Comparison of ENCODE assay signal across 16 cellular contexts in the genomic region with DNA sequence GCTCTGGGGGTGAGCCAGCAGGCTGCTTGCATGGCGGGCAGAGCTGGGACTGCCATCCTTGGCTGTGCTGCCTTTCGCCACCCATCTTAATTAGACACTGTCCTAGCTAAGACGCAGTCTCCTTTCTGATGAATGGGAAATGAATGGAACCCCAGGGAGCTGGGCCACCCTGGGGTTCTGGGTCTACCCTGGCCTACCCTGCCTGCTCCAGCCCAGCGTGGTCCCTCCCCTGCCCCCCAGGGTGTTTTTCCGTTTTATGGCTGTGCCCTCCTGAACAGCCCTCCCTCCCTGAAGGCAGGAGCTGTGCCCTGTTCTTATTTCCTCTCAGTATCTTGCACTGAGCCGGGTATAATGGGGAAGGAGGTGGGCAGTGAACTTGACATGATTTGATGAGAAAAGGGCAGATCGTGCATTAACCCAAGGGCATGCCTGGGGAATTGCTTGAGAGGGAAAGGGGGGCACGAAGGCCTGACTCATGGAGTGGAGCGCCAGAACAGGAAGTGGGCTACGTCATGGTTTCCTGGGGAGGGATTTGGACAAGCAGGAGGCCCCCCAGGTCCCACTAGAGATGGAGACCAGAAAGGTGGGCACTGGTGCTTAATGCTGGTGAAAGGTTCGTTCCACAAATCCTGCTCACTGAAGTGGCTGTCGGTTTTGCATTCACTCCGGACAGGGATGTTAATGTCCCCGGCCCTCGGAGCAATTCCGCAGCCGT.
A peak's percentile ranks its signal among the peaks of the same experiment; 100 is the strongest.
DNase-seq lines count a peak whose midpoint lies in the region; ATAC-seq and TF ChIP-seq lines count a peak whose summit lies in the region.
"Had no signal": no experiment of that assay in that cellular context is flagged by ENCODE, and none has a peak within 500 bp of the region (broad histone marks: within the 10 kb centered on the region; RNA-seq: fewer than 3 reads in every experiment).

No MANE protein-coding gene starts in this region.

- H3K79me2 ChIP-seq in Loucy (ENCODE audit: insufficient read depth, low read length) = no peaks in the 10 kb centered on the region

- H3K9me3 ChIP-seq in BLaER1 (no peaks in the 10 kb centered on the region), Loucy (ENCODE audit: insufficient read depth, low read depth, low read length) (no peaks in the 10 kb centered on the region), mesodermal cell (ENCODE audit: control insufficient read depth, low read length) (no peaks in the 10 kb centered on the region)

- no peaks in the 10 kb centered on the region for H3F3A ChIP-seq in Loucy (ENCODE audit: low read depth)

- H3K27ac ChIP-seq in BLaER1 (no peak overlapping the region), mesodermal cell (ENCODE audit: low read depth, low read length, severe bottlenecking) (peak overlapping the region; percentile 62)
- H3K27ac ChIP-seq: foreskin keratinocyte had no signal

- no peaks in the 10 kb centered on the region for H3K36me3 ChIP-seq in BLaER1
- no peaks in the 10 kb centered on the region for H3K36me3 ChIP-seq in Loucy (ENCODE audit: insufficient read depth, low read length)
- H3K36me3 ChIP-seq in mesodermal cell (ENCODE audit: control insufficient read depth, insufficient read depth, low read length) = no peaks in the 10 kb centered on the region

- H3K27me3 ChIP-seq in BLaER1 (no peaks in the 10 kb centered on the region), Loucy (ENCODE audit: insufficient read depth, low read length, poor library complexity, severe bottlenecking) (no peaks in the 10 kb centered on the region)
- H3K27me3 ChIP-seq: foreskin keratinocyte had no signal

- H3K4me2 ChIP-seq in BLaER1 = peak overlapping the region; percentile 55
- H3K4me2 ChIP-seq in Loucy (ENCODE audit: low read depth, low read length, poor library complexity, severe bottlenecking) = peak overlapping the region; percentile 34

- H3K4me1 ChIP-seq in BLaER1 (peaks cover 43% of the 10 kb centered on the region), Loucy (ENCODE audit: insufficient read depth, low read length, poor library complexity, severe bottlenecking) (peaks cover 16% of the 10 kb centered on the region), mesodermal cell (ENCODE audit: control insufficient read depth, insufficient read depth, low read length, poor library complexity, severe bottlenecking) (peaks cover 44% of the 10 kb centered on the region)
- H3K4me1 ChIP-seq: foreskin keratinocyte had no signal

- no peak overlapping the region for H3K9ac ChIP-seq in BLaER1
- H3K9ac ChIP-seq in Loucy (ENCODE audit: low read depth, low read length, poor library complexity, severe bottlenecking) = no peak overlapping the region

- no peak overlapping the region for H2AFZ ChIP-seq in Loucy (ENCODE audit: low read length)

- no peak for TF ChIP-seq CTCF in Loucy (conservative IDR thresholded peaks at IDR 0.05; ENCODE audit: low read length)

- whole genome bisulfite sequencing in mesodermal cell (ENCODE audit: insufficient coverage in 2 of 2), 2 experiments = 87 to 94% methylated on average over 15 to 16 of the region's 17 CpGs

- ATAC-seq in HG03354 (IDR thresholded peaks at IDR 0.05; ENCODE audit: poor library complexity, severe bottlenecking, unreplicated experiment) = no peak
- ATAC-seq: activated CD4-positive, alpha-beta T cell treated with anti-CD3 and anti-CD28 coated beads for 36 hours; foreskin keratinocyte had no signal

- H4K20me1 ChIP-seq in BLaER1 (no peaks in the 10 kb centered on the region), Loucy (ENCODE audit: insufficient read depth, low read length, poor library complexity, severe bottlenecking) (no peaks in the 10 kb centered on the region)

- no peaks in the 10 kb centered on the region for H3K9me2 ChIP-seq in Loucy (replicated peaks; ENCODE audit: low read depth, low read length)

- DNase-seq in astrocyte of the hippocampus (ENCODE audit: low read depth, low spot score) (peak; percentile 44), midbrain (lab: John Stamatoyannopoulos, UW) (no peak), NCI-H2171 (lab: John Stamatoyannopoulos, UW) (no peak)
- DNase-seq in activated naive CD4-positive, alpha-beta T cell (lab: John Stamatoyannopoulos, UW) = no peak
- DNase-seq: activated CD4-positive, alpha-beta T cell treated with anti-CD3 and anti-CD28 coated beads for 36 hours; activated T-cell treated with anti-CD3 and anti-CD28 coated beads, Interleukin-2, amount 50 U/mL, for 24 hours; amniotic stem cell; effector memory CD4-positive, alpha-beta T cell; foreskin keratinocyte; Karpas-422; NCI-H2107; stimulated activated naive CD4-positive, alpha-beta T cell treated with Interleukin-2 at 50 U/mL for 16 hours had no signal

- no peak overlapping the region for H3K4me3 ChIP-seq in BLaER1
- H3K4me3 ChIP-seq in Loucy (ENCODE audit: low read length, poor library complexity, severe bottlenecking) = peak overlapping the region; percentile 15
- no peak overlapping the region for H3K4me3 ChIP-seq in mesodermal cell (ENCODE audit: extremely low read depth, insufficient read depth, low read length, poor library complexity, severe bottlenecking)
